9 cellular contexts compared by ENCODE assay signal in the genomic region with DNA sequence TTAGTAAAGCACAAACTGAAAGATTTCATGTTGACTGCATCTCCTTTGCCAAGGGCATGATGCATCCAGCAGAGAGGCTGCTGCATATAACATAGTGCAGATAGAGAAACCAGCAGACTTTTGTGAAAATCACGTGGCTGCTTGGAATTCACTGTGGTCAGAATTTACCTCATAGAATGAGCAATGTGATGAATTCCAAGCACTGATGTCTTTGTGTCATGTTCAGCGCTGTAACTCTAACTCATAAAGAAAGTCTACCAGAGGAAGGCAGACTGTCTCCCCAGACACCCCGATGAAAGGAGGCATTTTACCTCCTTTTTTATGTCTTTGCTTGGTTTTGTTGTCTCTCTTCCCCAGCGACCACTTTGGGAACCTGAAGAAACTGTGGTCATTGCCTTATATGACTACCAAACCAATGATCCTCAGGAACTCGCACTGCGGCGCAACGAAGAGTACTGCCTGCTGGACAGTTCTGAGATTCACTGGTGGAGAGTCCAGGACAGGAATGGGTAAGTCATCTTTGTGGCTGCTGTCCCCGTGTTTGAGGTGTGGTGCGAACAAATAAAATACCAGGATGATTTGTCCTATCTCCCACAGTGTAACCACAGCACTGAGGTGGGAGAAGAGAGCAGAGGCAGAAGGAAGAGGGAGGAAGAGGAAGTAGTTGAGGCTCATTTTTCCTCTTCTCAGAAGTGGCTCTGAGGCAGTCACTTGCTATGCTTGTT. TPM values are rescaled to one million over a fixed set of nuclear protein-coding genes. Genes with fewer than 3 reads are reported as not detected.
DNase-seq lines count a peak whose midpoint lies in the region; ATAC-seq and TF ChIP-seq lines count a peak whose summit lies in the region.
"Had no signal": no experiment of that assay in that cellular context is flagged by ENCODE, and none has a peak within 500 bp of the region (broad histone marks: within the 10 kb centered on the region; RNA-seq: fewer than 3 reads in every experiment).

No MANE protein-coding gene starts in this region.

- H3K4me3 ChIP-seq in astrocyte of the cerebellum (ENCODE audit: low read depth, low read length) = no peak overlapping the region
- H3K4me3 ChIP-seq in uterus = no peak overlapping the region

- peak in 1 of 3 donors; percentile 29 for DNase-seq in T-helper 17 cell
- DNase-seq in astrocyte of the cerebellum (ENCODE audit: low read depth) = peak; percentile 57
- peak; percentile 52 for DNase-seq in stimulated activated CD4-positive, alpha-beta T cell treated with anti-CD3 and anti-CD28 coated beads, Interleukin-4, amount 100 ng/mL, for 1 hour
- no peak for DNase-seq in GM13976 (ENCODE audit: low spot score)
- no peak for DNase-seq in uterus

- H3K27me3 ChIP-seq in uterus = no peaks in the 10 kb centered on the region

- no peaks in the 10 kb centered on the region for H3K27me3 Mint-ChIP-seq in T-helper 17 cell

- peak overlapping the region; percentile 88 for H3K27ac Mint-ChIP-seq in T-helper 17 cell

- no peaks in the 10 kb centered on the region for H3K4me1 ChIP-seq in uterus

- intact Hi-C loops in uterus (cut with DNase I; ENCODE audit: low total_unique reads) = no loop called here

- peak overlapping the region; percentile 77 for H3K4me3 Mint-ChIP-seq in T-helper 17 cell

- in situ Hi-C loops in astrocyte of the cerebellum (cut with HindIII; ENCODE audit: low sequenced_read_pairs) = no loop called here
- in situ Hi-C loops in GM13976 (cut with MboI; ENCODE audit: low sequenced_read_pairs, unreplicated experiment) = no loop called here

- H3K36me3 Mint-ChIP-seq in T-helper 17 cell (ENCODE audit: low read depth) = peaks cover 14% of the 10 kb centered on the region

- H3K36me3 ChIP-seq in uterus = no peaks in the 10 kb centered on the region

- TF ChIP-seq CTCF in astrocyte of the cerebellum (IDR thresholded peaks at IDR 0.05; ENCODE audit: low read depth, low read length, missing control alignments) (no peak), GM13976 (IDR thresholded peaks at IDR 0.05; ENCODE audit: borderline replicate concordance, control extremely low read depth, extremely low read depth, insufficient read depth, missing control alignments) (no peak), uterus (IDR thresholded peaks at IDR 0.05) (no peak)

- H3K9me3 ChIP-seq in T-helper 17 cell (ENCODE audit: control insufficient read depth, low read length, poor library complexity, severe bottlenecking) (no peaks in the 10 kb centered on the region), uterus (no peaks in the 10 kb centered on the region)

- H3K4me1 Mint-ChIP-seq in T-helper 17 cell = peaks cover 51% of the 10 kb centered on the region

- no peak for TF ChIP-seq POLR2A in uterus (IDR thresholded peaks at IDR 0.05)

- H3K27ac ChIP-seq in uterus = no peak overlapping the region

- peak; percentile 36 for ATAC-seq in GM18502 (IDR thresholded peaks at IDR 0.05; ENCODE audit: poor library complexity, unreplicated experiment)
- peak; percentile 80 for ATAC-seq in T-helper 17 cell
- ATAC-seq in GM19351 (IDR thresholded peaks at IDR 0.05; ENCODE audit: unreplicated experiment) = no peak
- no peak for ATAC-seq in GM21367 (IDR thresholded peaks at IDR 0.05; ENCODE audit: unreplicated experiment)
- ATAC-seq: HepG2 had no signal

RNA-seq across cellular contexts. Expression of a gene that starts 42.0 kb away (rescaled TPM):
- total RNA-seq in T-helper 17 cell (100 to 1,000 TPM; 235 to 319 TPM), uterus (1 to 10 TPM in 2 of 4 donors, under 1 TPM in 2; 0.41 to 2.8 (median 1.8) TPM)
- total RNA-seq: HepG2 had no signal

RNA-seq across cellular contexts. Expression of a gene that starts 43.3 kb away (rescaled TPM):
- total RNA-seq in T-helper 17 cell (100 to 1,000 TPM; 363 to 389 TPM), uterus (10 to 100 TPM; 11.3 to 51.5 (median 13.6) TPM)

RNA-seq across cellular contexts. Expression of a gene that starts 56.6 kb away (rescaled TPM):
- total RNA-seq in T-helper 17 cell (not detected), uterus (not detected)
- total RNA-seq: HepG2 had no signal

Comparison
In these comparisons a context has a peak if more than half of its experiments do, and no peak if none do; other contexts are left out.
1. ATAC-seq: peak in GM18502 (single experiment) and T-helper 17 cell (single experiment); none in GM19351 (single experiment) and GM21367 (single experiment).
2. DNase-seq: peak in astrocyte of the cerebellum (single experiment) and stimulated activated CD4-positive, alpha-beta T cell treated with anti-CD3 and anti-CD28 coated beads, Interleukin-4, amount 100 ng/mL, for 1 hour (single experiment); none in GM13976 (single experiment) and uterus (0 of 2).
3. RNA of a gene that starts 42.0 kb away (total RNA-seq): 235 to 319 TPM in T-helper 17 cell; 0.41 to 2.8 TPM in uterus; every median in the first group is over 10 times any median in the second.
4. RNA of a gene that starts 43.3 kb away (total RNA-seq): 363 to 389 TPM in T-helper 17 cell; 11.3 to 51.5 TPM in uterus; every median in the first group is over 4 times any median in the second.